Comparison of ENCODE assay signal across 1 cellular context in genomic region chr10:131981429-131982184, GRCh38.
TF ChIP-seq lines count a peak whose summit lies in the region.

BNIP3 (minus strand) TSS chr10:131981923; CDS start chr10:131981806, 117 bp downstream.

TF ChIP-seq in HepG2, 621 proteins besides CTCF, POLR2A, EP300 and RAD21 (continued from another document and continues in another):
- peak; percentile 40; the same call in 1 of the 2 replicates for TF ChIP-seq NFATC3 (CRISPR knock-in tag; IDR thresholded peaks at IDR 0.05)
- peak; percentile 84 for TF ChIP-seq MXD3 (CRISPR knock-in tag; IDR thresholded peaks at IDR 0.05)
- peak; percentile 77; the same call in 1 of the 2 replicates for TF ChIP-seq BRF2 (CRISPR knock-in tag; IDR thresholded peaks at IDR 0.05)
- no peak for TF ChIP-seq MIXL1 (CRISPR knock-in tag; IDR thresholded peaks at IDR 0.05)
- TF ChIP-seq ZBTB10 (CRISPR knock-in tag; IDR thresholded peaks at IDR 0.05; ENCODE audit: borderline replicate concordance), result 0 out of 2 replicates have a peak, but pooled peaks have one; percentile 52
- peak; percentile 30; the same call in 1 of the 2 replicates for TF ChIP-seq ZSCAN9 (CRISPR knock-in tag; IDR thresholded peaks at IDR 0.05; ENCODE audit: borderline replicate concordance)
- TF ChIP-seq ATF4 (CRISPR knock-in tag; IDR thresholded peaks at IDR 0.05), result peak in 1 of 2 experiments; percentile 70; a peak in 1 of 4 replicates
- peak; percentile 69; the same call in 1 of the 2 replicates for TF ChIP-seq ZFAT (CRISPR knock-in tag; conservative IDR thresholded peaks at IDR 0.05)
- peak; percentile 27; the same call in 1 of the 2 replicates for TF ChIP-seq ZNF280B (CRISPR knock-in tag; IDR thresholded peaks at IDR 0.05; ENCODE audit: borderline replicate concordance)
- no peak for TF ChIP-seq ZC3H4 (CRISPR knock-in tag; IDR thresholded peaks at IDR 0.05; ENCODE audit: borderline replicate concordance)
- TF ChIP-seq E2F2 (CRISPR knock-in tag; IDR thresholded peaks at IDR 0.05; ENCODE audit: borderline replicate concordance), result 0 out of 2 replicates have a peak, but pooled peaks have one; percentile 48
- TF ChIP-seq SALL2 (CRISPR knock-in tag; IDR thresholded peaks at IDR 0.05), result 0 out of 2 replicates have a peak, but pooled peaks have one; percentile 92
- TF ChIP-seq ZMYM3 (CRISPR knock-in tag; IDR thresholded peaks at IDR 0.05), result no peak
- TF ChIP-seq ZNF501 (CRISPR knock-in tag; IDR thresholded peaks at IDR 0.05), result peak; percentile 20; the same call in 1 of the 2 replicates
- TF ChIP-seq NRL (CRISPR knock-in tag; IDR thresholded peaks at IDR 0.05; ENCODE audit: borderline replicate concordance), result peak; percentile 59; the same call in 1 of the 2 replicates
- TF ChIP-seq ZNF674 (CRISPR knock-in tag; IDR thresholded peaks at IDR 0.05; ENCODE audit: low read depth), result peak; percentile 94; the same call in 1 of the 2 replicates
- no peak for TF ChIP-seq ZBTB46 (CRISPR knock-in tag; IDR thresholded peaks at IDR 0.05; ENCODE audit: borderline replicate concordance)
- peak; percentile 91 for TF ChIP-seq ZNF274 (CRISPR knock-in tag; IDR thresholded peaks at IDR 0.05)
- no peak for TF ChIP-seq ZNF720 (CRISPR knock-in tag; IDR thresholded peaks at IDR 0.05)
- TF ChIP-seq ZKSCAN8 (CRISPR knock-in tag; IDR thresholded peaks at IDR 0.05; ENCODE audit: borderline replicate concordance), result no peak; the same call in 1 of the 2 replicates
- peak; percentile 35; the same call in 1 of the 2 replicates for TF ChIP-seq ZNF570 (CRISPR knock-in tag; IDR thresholded peaks at IDR 0.05; ENCODE audit: borderline replicate concordance)
- peak; percentile 54; the same call in 1 of the 2 replicates for TF ChIP-seq ZIK1 (CRISPR knock-in tag; IDR thresholded peaks at IDR 0.05; ENCODE audit: borderline replicate concordance, low read depth)
- TF ChIP-seq FOSL1 (CRISPR knock-in tag; IDR thresholded peaks at IDR 0.05; ENCODE audit: borderline replicate concordance), result no peak
- no peak; the same call in 1 of the 2 replicates for TF ChIP-seq FOXO1 (CRISPR knock-in tag; IDR thresholded peaks at IDR 0.05)
- no peak for TF ChIP-seq ZNF335 (CRISPR knock-in tag; IDR thresholded peaks at IDR 0.05)
- peak; percentile 70; the same call in 1 of the 2 replicates for TF ChIP-seq ZNF354B (CRISPR knock-in tag; IDR thresholded peaks at IDR 0.05)
- TF ChIP-seq CENPT (CRISPR knock-in tag; IDR thresholded peaks at IDR 0.05; ENCODE audit: low read depth), result peak; percentile 96; the same call in 1 of the 2 replicates
- no peak for TF ChIP-seq CHD4 (IDR thresholded peaks at IDR 0.05; ENCODE audit: borderline replicate concordance, low read length)
- peak; percentile 26; the same call in 1 of the 2 replicates for TF ChIP-seq ETV5 (CRISPR knock-in tag; IDR thresholded peaks at IDR 0.05; ENCODE audit: borderline replicate concordance)
- 0 out of 2 replicates have a peak, but pooled peaks have one; percentile 72 for TF ChIP-seq ZNF816 (CRISPR knock-in tag; IDR thresholded peaks at IDR 0.05; ENCODE audit: borderline replicate concordance)
- peak; percentile 61; the same call in 1 of the 2 replicates for TF ChIP-seq CSRNP1 (CRISPR knock-in tag; IDR thresholded peaks at IDR 0.05)
- peak; percentile 22; the same call in 1 of the 2 replicates for TF ChIP-seq ZNF562 (CRISPR knock-in tag; IDR thresholded peaks at IDR 0.05; ENCODE audit: borderline replicate concordance)
- TF ChIP-seq HNRNPUL1 (IDR thresholded peaks at IDR 0.05; ENCODE audit: low read depth, low read length), result 0 out of 2 replicates have a peak, but pooled peaks have one; percentile 61
- no peak for TF ChIP-seq RFX1 (IDR thresholded peaks at IDR 0.05)
- peak; percentile 79 for TF ChIP-seq IRX3 (CRISPR knock-in tag; IDR thresholded peaks at IDR 0.05; ENCODE audit: borderline replicate concordance, low read depth)
- peak; percentile 55; the same call in 1 of the 2 replicates for TF ChIP-seq NFYC (CRISPR knock-in tag; IDR thresholded peaks at IDR 0.05)
- TF ChIP-seq BATF2 (CRISPR knock-in tag; IDR thresholded peaks at IDR 0.05), result peak; percentile 94
- no peak for TF ChIP-seq CENPX (CRISPR knock-in tag; IDR thresholded peaks at IDR 0.05)
- no peak for TF ChIP-seq CREBL2 (CRISPR knock-in tag; IDR thresholded peaks at IDR 0.05; ENCODE audit: borderline replicate concordance)
- peak; percentile 66 for TF ChIP-seq ZMYM4 (CRISPR knock-in tag; IDR thresholded peaks at IDR 0.05)
- TF ChIP-seq KLF6 (CRISPR knock-in tag; IDR thresholded peaks at IDR 0.05), result peak; percentile 89
- TF ChIP-seq KDM3A (CRISPR knock-in tag; IDR thresholded peaks at IDR 0.05; ENCODE audit: low read depth), result peak; percentile 56; the same call in 1 of the 2 replicates
- peak; percentile 68; the same call in 1 of the 2 replicates for TF ChIP-seq ZNF574 (CRISPR knock-in tag; IDR thresholded peaks at IDR 0.05)
- no peak for TF ChIP-seq HDAC6 (IDR thresholded peaks at IDR 0.05; ENCODE audit: low read depth, low read length)
- peak; percentile 38 for TF ChIP-seq ZNF777 (CRISPR knock-in tag; IDR thresholded peaks at IDR 0.05)
- TF ChIP-seq TEAD2 (CRISPR knock-in tag; IDR thresholded peaks at IDR 0.05), result no peak
- TF ChIP-seq NR0B2 (CRISPR knock-in tag; IDR thresholded peaks at IDR 0.05), result 0 out of 2 replicates have a peak, but pooled peaks have one; percentile 82
- TF ChIP-seq ZNF44 (CRISPR knock-in tag; IDR thresholded peaks at IDR 0.05), result no peak; the same call in 1 of the 2 replicates
- peak; percentile 51; the same call in 1 of the 2 replicates for TF ChIP-seq JUN (CRISPR knock-in tag; IDR thresholded peaks at IDR 0.05)
- no peak; the same call in none of the 2 replicates for TF ChIP-seq MAF1 (CRISPR knock-in tag; IDR thresholded peaks at IDR 0.05; ENCODE audit: borderline replicate concordance)
